ENCODE assay signal across 20 cellular contexts in the genomic region with DNA sequence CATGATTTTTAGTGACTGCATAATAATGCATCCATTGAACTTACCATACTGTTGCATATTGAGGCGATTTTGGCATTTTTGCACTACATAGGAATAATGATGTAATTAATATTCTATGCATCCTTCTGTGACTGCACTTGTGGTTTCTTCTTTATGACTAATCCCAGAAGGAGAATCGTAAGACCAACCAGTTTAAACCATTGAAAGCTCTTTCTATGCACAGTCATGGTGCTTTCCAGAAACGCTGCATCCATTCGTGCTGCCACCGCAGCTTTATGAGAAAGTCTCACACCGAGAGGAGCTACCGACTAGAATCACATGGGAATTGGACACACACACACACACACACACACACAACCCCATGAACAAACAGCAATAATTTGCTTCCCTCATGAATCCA.
"Had no signal": no experiment of that assay in that cellular context is flagged by ENCODE, and none has a peak within 500 bp of the region (broad histone marks: within the 10 kb centered on the region; RNA-seq: fewer than 3 reads in every experiment).

No MANE protein-coding gene starts in this region.

- H3K27me3 Mint-ChIP-seq: activated T-helper 17 cell treated with anti-CD3 and anti-CD28 coated beads, Interleukin-2, amount 50 U/mL, for 72 hours; memory B cell; stimulated activated naive B cell treated with anti-CD40 and anti-IgM and Interleukin-4, amounts not matched to agents 10 μg/mL and 1 μg/mL and 100 μg/mL, for 72 hours; T-helper 17 cell had no signal

- H3K4me1 Mint-ChIP-seq: activated T-helper 17 cell treated with anti-CD3 and anti-CD28 coated beads, Interleukin-2, amount 50 U/mL, for 72 hours; endodermal cell; memory B cell; nephron progenitor cell; stimulated activated naive B cell treated with anti-CD40 and anti-IgM and Interleukin-4, amounts not matched to agents 10 μg/mL and 1 μg/mL and 100 μg/mL, for 72 hours; T-helper 17 cell; WTC11 had no signal

- H3K27me3 ChIP-seq: body of pancreas, heart left ventricle, left lung, right atrium auricular region, transverse colon had no signal

- H3K4me3 ChIP-seq: body of pancreas, heart left ventricle, left lung, right atrium auricular region, smooth muscle cell, transverse colon had no signal

- H3K9me3 Mint-ChIP-seq: activated naive CD4-positive, alpha-beta T cell treated with anti-CD3 and anti-CD28 coated beads for 36 hours; activated T-helper 17 cell treated with anti-CD3 and anti-CD28 coated beads, Interleukin-2, amount 50 U/mL, for 72 hours; endodermal cell; memory B cell; nephron progenitor cell; stimulated activated naive B cell treated with anti-CD40 and anti-IgM and Interleukin-4, amounts not matched to agents 10 μg/mL and 1 μg/mL and 100 μg/mL, for 72 hours; WTC11 had no signal

- DNase-seq: activated CD4-positive, alpha-beta T cell treated with anti-CD3 and anti-CD28 coated beads, Interleukin-2, amount 50 U/mL, for 1 hour; activated naive CD4-positive, alpha-beta T cell treated with anti-CD3 and anti-CD28 coated beads for 36 hours; activated T-cell treated with anti-CD3 and anti-CD28 coated beads for 4 hours; body of pancreas; endodermal cell; heart left ventricle; islet precursor cell; left lung; nephron progenitor cell; stimulated activated CD4-positive, alpha-beta T cell treated with anti-CD3 and anti-CD28 coated beads, Interleukin-1b, Interleukin-23, amount 100 ng/mL, for 48 hours; stimulated activated naive B cell treated with anti-CD40 and anti-IgM and Interleukin-4, amounts not matched to agents 10 μg/mL and 1 μg/mL and 100 μg/mL, for 72 hours; substantia nigra; T-helper 17 cell; transverse colon had no signal

- H3K4me1 ChIP-seq: body of pancreas, heart left ventricle, left lung, right atrium auricular region, transverse colon had no signal

- H3K4me2 ChIP-seq: smooth muscle cell had no signal

- H3K27ac ChIP-seq: body of pancreas, heart left ventricle, left lung, right atrium auricular region, transverse colon had no signal

- H3K27ac Mint-ChIP-seq: activated naive CD4-positive, alpha-beta T cell treated with anti-CD3 and anti-CD28 coated beads for 36 hours; activated T-helper 17 cell treated with anti-CD3 and anti-CD28 coated beads, Interleukin-2, amount 50 U/mL, for 72 hours; endodermal cell; memory B cell; nephron progenitor cell; stimulated activated naive B cell treated with anti-CD40 and anti-IgM and Interleukin-4, amounts not matched to agents 10 μg/mL and 1 μg/mL and 100 μg/mL, for 72 hours; T-helper 17 cell; WTC11 had no signal

- H3K4me3 Mint-ChIP-seq: activated naive CD4-positive, alpha-beta T cell treated with anti-CD3 and anti-CD28 coated beads for 36 hours; activated T-helper 17 cell treated with anti-CD3 and anti-CD28 coated beads, Interleukin-2, amount 50 U/mL, for 72 hours; endodermal cell; memory B cell; nephron progenitor cell; stimulated activated naive B cell treated with anti-CD40 and anti-IgM and Interleukin-4, amounts not matched to agents 10 μg/mL and 1 μg/mL and 100 μg/mL, for 72 hours; T-helper 17 cell; WTC11 had no signal

- H3K36me3 ChIP-seq: heart left ventricle, left lung, right atrium auricular region, transverse colon had no signal

- H3K9me3 ChIP-seq: body of pancreas, heart left ventricle, left lung, right atrium auricular region, transverse colon had no signal

- H3K36me3 Mint-ChIP-seq: memory B cell; stimulated activated naive B cell treated with anti-CD40 and anti-IgM and Interleukin-4, amounts not matched to agents 10 μg/mL and 1 μg/mL and 100 μg/mL, for 72 hours; WTC11 had no signal

- ATAC-seq: activated T-helper 17 cell treated with anti-CD3 and anti-CD28 coated beads, Interleukin-2, amount 50 U/mL, for 72 hours; body of pancreas; esophagus mucosa; heart left ventricle; left lung; stimulated activated naive B cell treated with anti-CD40 and anti-IgM and Interleukin-4, amounts not matched to agents 10 μg/mL and 1 μg/mL and 100 μg/mL, for 72 hours; T-helper 17 cell; WTC11 had no signal
